ENCODE assay signal across 24 cellular contexts in the genomic region with DNA sequence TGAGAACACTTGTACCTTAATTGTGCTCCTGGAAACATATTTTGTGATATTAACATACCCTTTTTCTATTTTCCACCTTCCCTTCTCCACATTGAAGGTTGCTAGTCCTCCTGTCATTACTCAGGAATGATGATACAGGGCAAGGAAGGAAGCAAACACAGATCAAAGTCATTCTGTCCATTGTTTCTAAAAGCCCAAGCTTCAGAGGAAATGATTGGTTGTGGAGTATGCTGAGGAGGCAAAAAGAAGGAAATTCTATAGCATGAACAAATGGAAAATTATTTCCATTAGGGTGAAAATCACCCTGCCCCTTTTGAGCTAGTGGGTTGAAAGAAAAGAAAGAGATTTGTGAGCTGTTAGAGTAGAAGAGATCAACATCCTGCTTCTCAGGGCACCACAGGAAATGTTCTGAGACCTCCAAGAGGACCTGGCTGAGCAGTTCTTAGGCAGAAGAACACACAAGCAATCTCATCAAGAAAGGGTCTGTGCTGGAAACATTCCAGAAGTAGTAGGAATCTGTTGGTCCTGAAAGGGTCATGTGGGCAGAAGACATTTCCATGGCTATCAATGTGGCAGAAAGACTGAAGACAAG. TPM values are rescaled to one million over a fixed set of nuclear protein-coding genes. Genes with fewer than 3 reads are reported as not detected.
DNase-seq lines count a peak whose midpoint lies in the region; ATAC-seq, FAIRE-seq and TF ChIP-seq lines count a peak whose summit lies in the region.
"Had no signal": no experiment of that assay in that cellular context is flagged by ENCODE, and none has a peak within 500 bp of the region (broad histone marks: within the 10 kb centered on the region; RNA-seq: fewer than 3 reads in every experiment).

No MANE protein-coding gene starts in this region.

- no peaks in the 10 kb centered on the region for H3K27me3 Mint-ChIP-seq in HFFc6 (ENCODE audit: insufficient read depth)
- peaks cover 21% of the 10 kb centered on the region for H3K27me3 Mint-ChIP-seq in CD8-positive, alpha-beta T cell (ENCODE audit: low read depth)

- no peaks in the 10 kb centered on the region for H3K36me3 ChIP-seq in bronchial epithelial cell (ENCODE audit: control insufficient read depth, insufficient read depth, low read length)
- H3K36me3 ChIP-seq in CD8-positive, alpha-beta T cell (ENCODE audit: insufficient read depth, low read length) = no peaks in the 10 kb centered on the region
- H3K36me3 ChIP-seq: cardiac muscle cell, SJSA1 had no signal

- intact Hi-C loops in CD8-positive, alpha-beta T cell (cut with DNase I, micrococcal nuclease) = no loop called here

- DNase-seq in AG04450 (ENCODE audit: low read depth, low spot score) (no peak), HFFc6 (peak; percentile 29), bronchial epithelial cell (ENCODE audit: low read depth) (peak; percentile 38), lung microvascular endothelial cell (ENCODE audit: low read depth in 2 of 2) (peak; percentile 35 to 74), NCI-H2081 (lab: John Stamatoyannopoulos, UW) (no peak), NCI-H1048 (lab: John Stamatoyannopoulos, UW) (no peak)
- no peak for DNase-seq in CD8-positive, alpha-beta T cell
- no peak for DNase-seq in stimulated activated naive CD4-positive, alpha-beta T cell treated with Interleukin-2 at 50 U/mL for 16 hours (lab: John Stamatoyannopoulos, UW)
- DNase-seq: activated CD4-positive, alpha-beta T cell treated with anti-CD3 and anti-CD28 coated beads for 48 hours; activated naive CD4-positive, alpha-beta T cell treated with Interleukin-2 at 50 U/mL for 16 hours; activated T-cell treated with anti-CD3 and anti-CD28 coated beads, Interleukin-2, amount 50 U/mL, for 48 hours; amniotic stem cell; COR-L47; DMS79 treated with DMSO at 0.1 percent for 48 hours; glutamatergic neuron; kidney glomerular epithelial cell; NCI-H1694; NCI-H2171 treated with DMSO at 0.1 percent for 48 hours; NCI-H526; nucleus accumbens had no signal

- POLR2A ChIA-PET in AG04450 (lab: Yijun Ruan, JAX) = interaction anchor here (1.0 kb wide), 1 partner anchor 103 kb away, joined by 3 read pairs; the partner anchor contains the start of gene GORAB
- POLR2A ChIA-PET in CD8-positive, alpha-beta T cell (lab: Charles Lee) = no interaction called here

- H3K9me3 Mint-ChIP-seq in HFFc6 = peaks cover 10% of the 10 kb centered on the region
- no peaks in the 10 kb centered on the region for H3K9me3 Mint-ChIP-seq in CD8-positive, alpha-beta T cell

- peaks cover 51% of the 10 kb centered on the region for H3K4me1 Mint-ChIP-seq in HFFc6 (ENCODE audit: low read depth)
- H3K4me1 Mint-ChIP-seq in CD8-positive, alpha-beta T cell (ENCODE audit: low read depth) = no peaks in the 10 kb centered on the region

- H3K36me3 Mint-ChIP-seq in HFFc6 (ENCODE audit: low read depth) = peaks cover 25% of the 10 kb centered on the region
- H3K36me3 Mint-ChIP-seq in CD8-positive, alpha-beta T cell = no peaks in the 10 kb centered on the region

- no peak overlapping the region for H3K4me3 ChIP-seq in AG04450 (ENCODE audit: low read depth, low read length)
- H3K4me3 ChIP-seq in bronchial epithelial cell (ENCODE audit: low read depth, low read length) = no peak overlapping the region
- no peak overlapping the region for H3K4me3 ChIP-seq in CD8-positive, alpha-beta T cell (ENCODE audit: low read depth, low read length)
- H3K4me3 ChIP-seq: cardiac muscle cell, coronary artery, SJSA1 had no signal

- ATAC-seq in CD8-positive, alpha-beta T cell = no peak

- no peaks in the 10 kb centered on the region for H3K4me1 ChIP-seq in CD8-positive, alpha-beta T cell (ENCODE audit: insufficient read depth, low read length)
- H3K4me1 ChIP-seq: SJSA1 had no signal

- H3K27me3 ChIP-seq in AG04450 (ENCODE audit: control insufficient read depth, insufficient read depth, low read length) (no peaks in the 10 kb centered on the region), bronchial epithelial cell (ENCODE audit: control insufficient read depth, insufficient read depth, low read length) (no peaks in the 10 kb centered on the region)
- H3K27me3 ChIP-seq in CD8-positive, alpha-beta T cell (ENCODE audit: insufficient read depth, low read length) = no peaks in the 10 kb centered on the region
- H3K27me3 ChIP-seq: cardiac muscle cell, SJSA1 had no signal

- CTCF ChIA-PET in AG04450 (lab: Charles Lee) = interaction anchor here (1.1 kb wide), 1 partner anchor 16 kb away, joined by 3 read pairs; no protein-coding TSS in a partner anchor
- CTCF ChIA-PET in CD8-positive, alpha-beta T cell (lab: Charles Lee) = no interaction called here

- TF ChIP-seq CTCF in AG04450 (IDR thresholded peaks at IDR 0.05; ENCODE audit: low read depth, low read length) (no peak), HFFc6 (IDR thresholded peaks at IDR 0.05) (no peak), bronchial epithelial cell (IDR thresholded peaks at IDR 0.05; ENCODE audit: insufficient read depth, low read length, severe bottlenecking) (no peak)
- no peak for TF ChIP-seq CTCF in CD8-positive, alpha-beta T cell (IDR thresholded peaks at IDR 0.05)

- H3K4me3 Mint-ChIP-seq in HFFc6 = peak overlapping the region; percentile 76
- H3K4me3 Mint-ChIP-seq in CD8-positive, alpha-beta T cell = no peak overlapping the region
- H3K4me3 Mint-ChIP-seq: T-helper 1 cell treated with Interleukin-12 subunit alpha and Interleukin-12 subunit beta and Interleukin-4 antibody, amounts not matched to agents 30 μg/mL and 1 μg/mL, for 36 hours had no signal

- no peak for FAIRE-seq in bronchial epithelial cell (lab: Jason Lieb, UNC)

- peaks cover 11% of the 10 kb centered on the region for H3K9me3 ChIP-seq in AG04450 (ENCODE audit: control insufficient read depth, insufficient read depth, low read length)
- H3K9me3 ChIP-seq in CD8-positive, alpha-beta T cell (ENCODE audit: low read length) = no peaks in the 10 kb centered on the region
- H3K9me3 ChIP-seq: SJSA1 had no signal

- H3K27ac ChIP-seq in AG04450 (ENCODE audit: low read depth, low read length) = peak overlapping the region; percentile 75
- H3K27ac ChIP-seq in CD8-positive, alpha-beta T cell (ENCODE audit: low read depth, low read length) = no peak overlapping the region
- H3K27ac ChIP-seq: cardiac muscle cell, coronary artery, SJSA1 had no signal

- peak overlapping the region; percentile 96 for H3K27ac Mint-ChIP-seq in HFFc6
- H3K27ac Mint-ChIP-seq in CD8-positive, alpha-beta T cell = no peak overlapping the region
- H3K27ac Mint-ChIP-seq: T-helper 1 cell treated with Interleukin-12 subunit alpha and Interleukin-12 subunit beta and Interleukin-4 antibody, amounts not matched to agents 30 μg/mL and 1 μg/mL, for 36 hours had no signal

RNA-seq across cellular contexts. Expression of gene PRRX1, which starts 29.0 kb away (rescaled TPM):
- polyA plus RNA-seq in AG04450 (2011; rRNA removed) = 88.4 and 107 TPM in 2 replicates
- polyA minus RNA-seq in AG04450 (2011; rRNA and poly(A)+ RNA removed) = 118 and 128 TPM in 2 replicates
- total RNA-seq in HFFc6 (2021; fragmentation: NEBNext Ultra II Directional; extraction: Animal tissue kit (Norgen Biotek cat#: 25700)) = 100 to 1,000 TPM; 151 to 310 (median 270) TPM
- total RNA-seq in bronchial epithelial cell (0.26 TPM in 1 of 2 replicates, not detected in the other), lung microvascular endothelial cell (under 0.01 and 0.65 TPM in 2 replicates)
- not detected for total RNA-seq in CD8-positive, alpha-beta T cell

Comparison
In these comparisons a context has a peak if more than half of its experiments do, and no peak if none do; other contexts are left out.
1. DNase-seq: peak in HFFc6 (single experiment), bronchial epithelial cell (single experiment) and lung microvascular endothelial cell (2 of 2); none in AG04450 (single experiment), CD8-positive, alpha-beta T cell (0 of 7), NCI-H2081 (0 of 2), stimulated activated naive CD4-positive, alpha-beta T cell treated with Interleukin-2 at 50 U/mL for 16 hours (single experiment) and NCI-H1048 (single experiment).
2. RNA of gene PRRX1, which starts 29.0 kb away (total RNA-seq): 151 to 310 TPM in HFFc6; 0.26 TPM in bronchial epithelial cell, under 0.01 to 0.65 TPM in lung microvascular endothelial cell and not detected in CD8-positive, alpha-beta T cell; every median in the first group is over 10 times any median in the second.